9 cellular contexts compared by ENCODE assay signal in genomic region chr1:207822602-207823451, GRCh38.
DNase-seq lines count a peak whose midpoint lies in the region; ATAC-seq and TF ChIP-seq lines count a peak whose summit lies in the region.
"Had no signal": no experiment of that assay in that cellular context is flagged by ENCODE, and none has a peak within 500 bp of the region (broad histone marks: within the 10 kb centered on the region; RNA-seq: fewer than 3 reads in every experiment).

No MANE protein-coding gene starts in this region.

- peak overlapping the region; percentile 12; the same call in 1 of the 2 replicates for H3K27ac Mint-ChIP-seq in WTC11

- H3K27me3 ChIP-seq in brain microvascular endothelial cell (replicated peaks) = no peaks in the 10 kb centered on the region

- H3K27me3 Mint-ChIP-seq in WTC11 (ENCODE audit: low read depth) = no peaks in the 10 kb centered on the region

- DNase-seq in CD1c-positive myeloid dendritic cell (ENCODE audit: extremely low spot score) (peak; percentile 70), WTC11 (ENCODE audit: low spot score) (no peak), cerebellar nuclear complex (lab: John Stamatoyannopoulos, UW) (peak; percentile 93 to 95), lower leg skin (ENCODE audit: low spot score in 2 of 2) (peak; percentile 90 to 95), brain microvascular endothelial cell (no peak)
- peak; percentile 48 to 64 (median 50) for DNase-seq in stimulated activated CD4-positive, alpha-beta T cell treated with anti-CD3 and anti-CD28 coated beads, TNF-alpha, amount 100 ng/mL, for 48 hours (ENCODE audit: low read depth in 3 of 3)

- no peaks in the 10 kb centered on the region for H3K36me3 ChIP-seq in brain microvascular endothelial cell (replicated peaks)

- whole genome bisulfite sequencing in lower leg skin, 2 donors = 62 to 69% methylated on average over 11 of the region's 11 CpGs

- CTCF ChIA-PET in WTC11 (lab: Charles Lee) = interaction anchor here (0.8 to 3.0 kb wide), 13 partner anchors 11 to 175 kb away, joined by 3 to 46 read pairs (median 3); no protein-coding TSS in a partner anchor

- POLR2A ChIA-PET in WTC11 (lab: Charles Lee) = interaction anchor here (0.9 to 1.1 kb wide), 2 partner anchors 42 to 140 kb away, joined by 3 to 5 read pairs; no protein-coding TSS in a partner anchor

- peak overlapping the region; percentile 32 for H3K4me3 ChIP-seq in lower leg skin (ENCODE audit: low read depth, poor library complexity, severe bottlenecking)
- no peak overlapping the region for H3K4me3 ChIP-seq in brain microvascular endothelial cell (ENCODE audit: low read depth, low read length)
- H3K4me3 ChIP-seq: SK-N-MC had no signal

- TF ChIP-seq POLR2A in GM19193 (IDR thresholded peaks at IDR 0.05; ENCODE audit: extremely low read depth, insufficient read depth, insufficient read length) (peak; percentile 69), lower leg skin (IDR thresholded peaks at IDR 0.05) (no peak)

- H3K36me3 Mint-ChIP-seq in WTC11 = no peaks in the 10 kb centered on the region

- H3K4me3 Mint-ChIP-seq in WTC11 = no peak overlapping the region

- TF ChIP-seq CTCF in WTC11 (IDR thresholded peaks at IDR 0.05) (no peak), lower leg skin (IDR thresholded peaks at IDR 0.05) (no peak), brain microvascular endothelial cell (IDR thresholded peaks at IDR 0.05; ENCODE audit: low read depth, low read length, missing control alignments) (no peak)

- peak; percentile 63 for ATAC-seq in HG03196 (IDR thresholded peaks at IDR 0.05; ENCODE audit: unreplicated experiment)
- peak; percentile 62 for ATAC-seq in WTC11

- in situ Hi-C loops in brain microvascular endothelial cell (cut with HindIII; ENCODE audit: low pct_ligation_motif_present, low sequenced_read_pairs) = no loop called here

- intact Hi-C loops in lower leg skin (cut with DNase I; ENCODE audit: low total_unique reads) = no loop called here

- H3K9me3 Mint-ChIP-seq in WTC11 = peaks cover 2% of the 10 kb centered on the region; the same call in 1 of the 2 replicates

- peaks cover 19% of the 10 kb centered on the region for H3K4me1 Mint-ChIP-seq in WTC11

- H3K27ac ChIP-seq in brain microvascular endothelial cell = no peak overlapping the region
- H3K27ac ChIP-seq: SK-N-MC had no signal

TF ChIP-seq in WTC11, 78 proteins besides CTCF, POLR2A, EP300 and RAD21:
- no peak for TF ChIP-seq KAT7 (CRISPR knock-in tag; IDR thresholded peaks at IDR 0.05; ENCODE audit: borderline replicate concordance)
- TF ChIP-seq NFYB (CRISPR knock-in tag; conservative IDR thresholded peaks at IDR 0.05; ENCODE audit: low read depth) = peak; percentile 70

Comparison
In these comparisons a context has a peak if more than half of its experiments do, and no peak if none do; other contexts are left out.
1. DNase-seq: peak in CD1c-positive myeloid dendritic cell (single experiment), cerebellar nuclear complex (2 of 2), lower leg skin (2 of 2) and stimulated activated CD4-positive, alpha-beta T cell treated with anti-CD3 and anti-CD28 coated beads, TNF-alpha, amount 100 ng/mL, for 48 hours (3 of 3); none in WTC11 (single experiment) and brain microvascular endothelial cell (single experiment).